Comparison of ENCODE assay signal across 1 cellular context in the genomic region with DNA sequence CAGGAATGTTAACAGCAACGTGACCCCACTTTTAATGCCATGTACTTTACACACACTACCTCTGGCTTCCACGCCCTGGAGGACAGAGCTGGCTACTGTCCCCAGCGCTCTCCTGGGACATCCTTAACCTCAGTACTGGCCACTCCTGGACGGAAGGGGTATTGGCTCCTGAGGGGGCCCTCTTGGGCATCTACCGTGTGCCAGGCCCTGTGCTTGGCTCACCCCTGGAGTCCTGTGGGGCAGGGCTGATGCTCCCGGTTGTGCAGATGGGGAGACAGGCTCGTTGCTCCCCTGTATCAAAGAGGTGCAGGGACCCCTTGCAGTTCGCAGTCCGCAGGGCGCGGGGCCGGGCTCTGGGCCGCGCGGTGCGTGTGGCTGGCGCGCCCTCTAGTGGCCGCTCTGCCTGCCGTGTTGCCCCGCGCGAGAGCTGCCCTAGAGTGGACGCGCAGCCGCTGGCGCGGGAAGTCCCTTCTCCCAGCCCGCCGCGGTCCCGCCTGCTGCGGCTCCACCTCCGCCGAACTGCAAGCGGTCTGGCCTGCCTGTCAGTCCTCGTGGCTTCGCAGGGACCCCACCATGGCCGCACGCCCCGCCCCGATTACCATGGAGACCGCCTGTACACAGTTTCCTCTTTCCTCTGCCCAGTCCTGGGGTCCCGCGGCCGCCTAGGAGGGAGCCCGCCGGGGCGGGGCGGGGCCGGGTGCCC.
TF ChIP-seq lines count a peak whose summit lies in the region.

A gene with protein sequence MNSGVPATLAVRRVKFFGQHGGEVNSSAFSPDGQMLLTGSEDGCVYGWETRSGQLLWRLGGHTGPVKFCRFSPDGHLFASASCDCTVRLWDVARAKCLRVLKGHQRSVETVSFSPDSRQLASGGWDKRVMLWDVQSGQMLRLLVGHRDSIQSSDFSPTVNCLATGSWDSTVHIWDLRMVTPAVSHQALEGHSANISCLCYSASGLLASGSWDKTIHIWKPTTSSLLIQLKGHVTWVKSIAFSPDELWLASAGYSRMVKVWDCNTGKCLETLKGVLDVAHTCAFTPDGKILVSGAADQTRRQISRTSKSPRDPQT (plus strand): TSS at position 632 of the 703 bp plus-strand sequence. CDS start 72 bp downstream, outside the sequence.

TF ChIP-seq in HepG2, 621 proteins besides CTCF, POLR2A, EP300 and RAD21 (continued from another document and continues in another):
- TF ChIP-seq, protein P1, sequence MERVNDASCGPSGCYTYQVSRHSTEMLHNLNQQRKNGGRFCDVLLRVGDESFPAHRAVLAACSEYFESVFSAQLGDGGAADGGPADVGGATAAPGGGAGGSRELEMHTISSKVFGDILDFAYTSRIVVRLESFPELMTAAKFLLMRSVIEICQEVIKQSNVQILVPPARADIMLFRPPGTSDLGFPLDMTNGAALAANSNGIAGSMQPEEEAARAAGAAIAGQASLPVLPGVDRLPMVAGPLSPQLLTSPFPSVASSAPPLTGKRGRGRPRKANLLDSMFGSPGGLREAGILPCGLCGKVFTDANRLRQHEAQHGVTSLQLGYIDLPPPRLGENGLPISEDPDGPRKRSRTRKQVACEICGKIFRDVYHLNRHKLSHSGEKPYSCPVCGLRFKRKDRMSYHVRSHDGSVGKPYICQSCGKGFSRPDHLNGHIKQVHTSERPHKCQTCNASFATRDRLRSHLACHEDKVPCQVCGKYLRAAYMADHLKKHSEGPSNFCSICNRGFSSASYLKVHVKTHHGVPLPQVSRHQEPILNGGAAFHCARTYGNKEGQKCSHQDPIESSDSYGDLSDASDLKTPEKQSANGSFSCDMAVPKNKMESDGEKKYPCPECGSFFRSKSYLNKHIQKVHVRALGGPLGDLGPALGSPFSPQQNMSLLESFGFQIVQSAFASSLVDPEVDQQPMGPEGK (CRISPR knock-in tag; IDR thresholded peaks at IDR 0.05) = peak; percentile 26; the same call in 1 of the 2 replicates
- TF ChIP-seq HNRNPL (IDR thresholded peaks at IDR 0.05; ENCODE audit: low read depth, low read length) (peak; percentile 82; the same call in 1 of the 2 replicates), MXI1 (IDR thresholded peaks at IDR 0.05; ENCODE audit: borderline replicate concordance, low read depth, low read length) (no peak), ASH2L (IDR thresholded peaks at IDR 0.05; ENCODE audit: insufficient read length, low read depth, low read length) (peak; percentile 63), ZNF567 (CRISPR knock-in tag; IDR thresholded peaks at IDR 0.05; ENCODE audit: borderline replicate concordance) (peak; percentile 92; the same call in 1 of the 2 replicates), ZNF558 (CRISPR knock-in tag; IDR thresholded peaks at IDR 0.05; ENCODE audit: borderline replicate concordance) (no peak), ZNF101 (CRISPR knock-in tag; IDR thresholded peaks at IDR 0.05; ENCODE audit: borderline replicate concordance, low read depth) (no peak), CCDC6 (CRISPR knock-in tag; IDR thresholded peaks at IDR 0.05) (peak; percentile 65; the same call in 1 of the 2 replicates), FOXK1 (CRISPR knock-in tag; IDR thresholded peaks at IDR 0.05; ENCODE audit: borderline replicate concordance, low read depth) (peak; percentile 37; the same call in 1 of the 2 replicates), ZNF547 (CRISPR knock-in tag; IDR thresholded peaks at IDR 0.05) (0 out of 2 replicates have a peak, but pooled peaks have one; percentile 32), ZMYM2 (CRISPR knock-in tag; IDR thresholded peaks at IDR 0.05) (peak; percentile 74; the same call in 1 of the 2 replicates), NRL (CRISPR knock-in tag; IDR thresholded peaks at IDR 0.05; ENCODE audit: borderline replicate concordance) (0 out of 2 replicates have a peak, but pooled peaks have one; percentile 58), RELA (CRISPR knock-in tag; IDR thresholded peaks at IDR 0.05) (0 out of 2 replicates have a peak, but pooled peaks have one; percentile 77), NR2F1 (CRISPR knock-in tag; IDR thresholded peaks at IDR 0.05) (peak in 1 of 2 experiments; percentile 24; a peak in 1 of 4 replicates), ZNF749 (CRISPR knock-in tag; IDR thresholded peaks at IDR 0.05; ENCODE audit: borderline replicate concordance) (no peak), PCBP1 (IDR thresholded peaks at IDR 0.05; ENCODE audit: borderline replicate concordance, low read depth, low read length) (0 out of 2 replicates have a peak, but pooled peaks have one; percentile 61), ATF1 (CRISPR knock-in tag; IDR thresholded peaks at IDR 0.05) (no peak), MEIS2 (CRISPR knock-in tag; IDR thresholded peaks at IDR 0.05) (peak; percentile 55; the same call in 1 of the 2 replicates), RORA (CRISPR knock-in tag; IDR thresholded peaks at IDR 0.05) (no peak), KDM2A (CRISPR knock-in tag; IDR thresholded peaks at IDR 0.05; ENCODE audit: borderline replicate concordance, low read depth) (peak; percentile 53), ZNF451 (CRISPR knock-in tag; IDR thresholded peaks at IDR 0.05) (no peak), CHD4 (IDR thresholded peaks at IDR 0.05; ENCODE audit: borderline replicate concordance, low read length) (0 out of 2 replicates have a peak, but pooled peaks have one; percentile 44), ZNF790 (CRISPR knock-in tag; IDR thresholded peaks at IDR 0.05; ENCODE audit: borderline replicate concordance) (0 out of 2 replicates have a peak, but pooled peaks have one; percentile 38), ZNF841 (CRISPR knock-in tag; IDR thresholded peaks at IDR 0.05; ENCODE audit: borderline replicate concordance) (no peak)
- TF ChIP-seq, protein P2, sequence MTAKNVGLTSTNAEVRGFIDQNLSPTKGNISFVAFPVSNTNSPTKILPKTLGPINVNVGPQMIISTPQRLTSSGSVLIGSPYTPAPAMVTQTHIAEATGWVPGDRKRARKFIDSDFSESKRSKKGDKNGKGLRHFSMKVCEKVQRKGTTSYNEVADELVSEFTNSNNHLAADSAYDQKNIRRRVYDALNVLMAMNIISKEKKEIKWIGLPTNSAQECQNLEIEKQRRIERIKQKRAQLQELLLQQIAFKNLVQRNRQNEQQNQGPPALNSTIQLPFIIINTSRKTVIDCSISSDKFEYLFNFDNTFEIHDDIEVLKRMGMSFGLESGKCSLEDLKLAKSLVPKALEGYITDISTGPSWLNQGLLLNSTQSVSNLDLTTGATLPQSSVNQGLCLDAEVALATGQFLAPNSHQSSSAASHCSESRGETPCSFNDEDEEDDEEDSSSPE (CRISPR knock-in tag; IDR thresholded peaks at IDR 0.05) = peak; percentile 40; the same call in 1 of the 2 replicates
- TF ChIP-seq, protein P3, sequence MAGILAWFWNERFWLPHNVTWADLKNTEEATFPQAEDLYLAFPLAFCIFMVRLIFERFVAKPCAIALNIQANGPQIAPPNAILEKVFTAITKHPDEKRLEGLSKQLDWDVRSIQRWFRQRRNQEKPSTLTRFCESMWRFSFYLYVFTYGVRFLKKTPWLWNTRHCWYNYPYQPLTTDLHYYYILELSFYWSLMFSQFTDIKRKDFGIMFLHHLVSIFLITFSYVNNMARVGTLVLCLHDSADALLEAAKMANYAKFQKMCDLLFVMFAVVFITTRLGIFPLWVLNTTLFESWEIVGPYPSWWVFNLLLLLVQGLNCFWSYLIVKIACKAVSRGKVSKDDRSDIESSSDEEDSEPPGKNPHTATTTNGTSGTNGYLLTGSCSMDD (CRISPR knock-in tag; IDR thresholded peaks at IDR 0.05) = no peak
- TF ChIP-seq, protein P4, sequence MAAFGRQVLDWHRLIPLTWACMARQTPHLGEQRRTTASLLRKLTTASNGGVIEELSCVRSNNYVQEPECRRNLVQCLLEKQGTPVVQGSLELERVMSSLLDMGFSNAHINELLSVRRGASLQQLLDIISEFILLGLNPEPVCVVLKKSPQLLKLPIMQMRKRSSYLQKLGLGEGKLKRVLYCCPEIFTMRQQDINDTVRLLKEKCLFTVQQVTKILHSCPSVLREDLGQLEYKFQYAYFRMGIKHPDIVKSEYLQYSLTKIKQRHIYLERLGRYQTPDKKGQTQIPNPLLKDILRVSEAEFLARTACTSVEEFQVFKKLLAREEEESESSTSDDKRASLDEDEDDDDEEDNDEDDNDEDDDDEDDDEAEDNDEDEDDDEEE (CRISPR knock-in tag; IDR thresholded peaks at IDR 0.05) = peak; percentile 89; the same call in 1 of the 2 replicates
- TF ChIP-seq, protein P5, sequence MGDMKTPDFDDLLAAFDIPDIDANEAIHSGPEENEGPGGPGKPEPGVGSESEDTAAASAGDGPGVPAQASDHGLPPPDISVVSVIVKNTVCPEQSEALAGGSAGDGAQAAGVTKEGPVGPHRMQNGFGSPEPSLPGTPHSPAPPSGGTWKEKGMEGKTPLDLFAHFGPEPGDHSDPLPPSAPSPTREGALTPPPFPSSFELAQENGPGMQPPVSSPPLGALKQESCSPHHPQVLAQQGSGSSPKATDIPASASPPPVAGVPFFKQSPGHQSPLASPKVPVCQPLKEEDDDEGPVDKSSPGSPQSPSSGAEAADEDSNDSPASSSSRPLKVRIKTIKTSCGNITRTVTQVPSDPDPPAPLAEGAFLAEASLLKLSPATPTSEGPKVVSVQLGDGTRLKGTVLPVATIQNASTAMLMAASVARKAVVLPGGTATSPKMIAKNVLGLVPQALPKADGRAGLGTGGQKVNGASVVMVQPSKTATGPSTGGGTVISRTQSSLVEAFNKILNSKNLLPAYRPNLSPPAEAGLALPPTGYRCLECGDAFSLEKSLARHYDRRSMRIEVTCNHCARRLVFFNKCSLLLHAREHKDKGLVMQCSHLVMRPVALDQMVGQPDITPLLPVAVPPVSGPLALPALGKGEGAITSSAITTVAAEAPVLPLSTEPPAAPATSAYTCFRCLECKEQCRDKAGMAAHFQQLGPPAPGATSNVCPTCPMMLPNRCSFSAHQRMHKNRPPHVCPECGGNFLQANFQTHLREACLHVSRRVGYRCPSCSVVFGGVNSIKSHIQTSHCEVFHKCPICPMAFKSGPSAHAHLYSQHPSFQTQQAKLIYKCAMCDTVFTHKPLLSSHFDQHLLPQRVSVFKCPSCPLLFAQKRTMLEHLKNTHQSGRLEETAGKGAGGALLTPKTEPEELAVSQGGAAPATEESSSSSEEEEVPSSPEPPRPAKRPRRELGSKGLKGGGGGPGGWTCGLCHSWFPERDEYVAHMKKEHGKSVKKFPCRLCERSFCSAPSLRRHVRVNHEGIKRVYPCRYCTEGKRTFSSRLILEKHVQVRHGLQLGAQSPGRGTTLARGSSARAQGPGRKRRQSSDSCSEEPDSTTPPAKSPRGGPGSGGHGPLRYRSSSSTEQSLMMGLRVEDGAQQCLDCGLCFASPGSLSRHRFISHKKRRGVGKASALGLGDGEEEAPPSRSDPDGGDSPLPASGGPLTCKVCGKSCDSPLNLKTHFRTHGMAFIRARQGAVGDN (CRISPR knock-in tag; IDR thresholded peaks at IDR 0.05) = peak; percentile 75
- TF ChIP-seq, protein P6, sequence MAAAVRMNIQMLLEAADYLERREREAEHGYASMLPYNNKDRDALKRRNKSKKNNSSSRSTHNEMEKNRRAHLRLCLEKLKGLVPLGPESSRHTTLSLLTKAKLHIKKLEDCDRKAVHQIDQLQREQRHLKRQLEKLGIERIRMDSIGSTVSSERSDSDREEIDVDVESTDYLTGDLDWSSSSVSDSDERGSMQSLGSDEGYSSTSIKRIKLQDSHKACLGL (CRISPR knock-in tag; IDR thresholded peaks at IDR 0.05) = peak; percentile 73
- TF ChIP-seq, protein P7, sequence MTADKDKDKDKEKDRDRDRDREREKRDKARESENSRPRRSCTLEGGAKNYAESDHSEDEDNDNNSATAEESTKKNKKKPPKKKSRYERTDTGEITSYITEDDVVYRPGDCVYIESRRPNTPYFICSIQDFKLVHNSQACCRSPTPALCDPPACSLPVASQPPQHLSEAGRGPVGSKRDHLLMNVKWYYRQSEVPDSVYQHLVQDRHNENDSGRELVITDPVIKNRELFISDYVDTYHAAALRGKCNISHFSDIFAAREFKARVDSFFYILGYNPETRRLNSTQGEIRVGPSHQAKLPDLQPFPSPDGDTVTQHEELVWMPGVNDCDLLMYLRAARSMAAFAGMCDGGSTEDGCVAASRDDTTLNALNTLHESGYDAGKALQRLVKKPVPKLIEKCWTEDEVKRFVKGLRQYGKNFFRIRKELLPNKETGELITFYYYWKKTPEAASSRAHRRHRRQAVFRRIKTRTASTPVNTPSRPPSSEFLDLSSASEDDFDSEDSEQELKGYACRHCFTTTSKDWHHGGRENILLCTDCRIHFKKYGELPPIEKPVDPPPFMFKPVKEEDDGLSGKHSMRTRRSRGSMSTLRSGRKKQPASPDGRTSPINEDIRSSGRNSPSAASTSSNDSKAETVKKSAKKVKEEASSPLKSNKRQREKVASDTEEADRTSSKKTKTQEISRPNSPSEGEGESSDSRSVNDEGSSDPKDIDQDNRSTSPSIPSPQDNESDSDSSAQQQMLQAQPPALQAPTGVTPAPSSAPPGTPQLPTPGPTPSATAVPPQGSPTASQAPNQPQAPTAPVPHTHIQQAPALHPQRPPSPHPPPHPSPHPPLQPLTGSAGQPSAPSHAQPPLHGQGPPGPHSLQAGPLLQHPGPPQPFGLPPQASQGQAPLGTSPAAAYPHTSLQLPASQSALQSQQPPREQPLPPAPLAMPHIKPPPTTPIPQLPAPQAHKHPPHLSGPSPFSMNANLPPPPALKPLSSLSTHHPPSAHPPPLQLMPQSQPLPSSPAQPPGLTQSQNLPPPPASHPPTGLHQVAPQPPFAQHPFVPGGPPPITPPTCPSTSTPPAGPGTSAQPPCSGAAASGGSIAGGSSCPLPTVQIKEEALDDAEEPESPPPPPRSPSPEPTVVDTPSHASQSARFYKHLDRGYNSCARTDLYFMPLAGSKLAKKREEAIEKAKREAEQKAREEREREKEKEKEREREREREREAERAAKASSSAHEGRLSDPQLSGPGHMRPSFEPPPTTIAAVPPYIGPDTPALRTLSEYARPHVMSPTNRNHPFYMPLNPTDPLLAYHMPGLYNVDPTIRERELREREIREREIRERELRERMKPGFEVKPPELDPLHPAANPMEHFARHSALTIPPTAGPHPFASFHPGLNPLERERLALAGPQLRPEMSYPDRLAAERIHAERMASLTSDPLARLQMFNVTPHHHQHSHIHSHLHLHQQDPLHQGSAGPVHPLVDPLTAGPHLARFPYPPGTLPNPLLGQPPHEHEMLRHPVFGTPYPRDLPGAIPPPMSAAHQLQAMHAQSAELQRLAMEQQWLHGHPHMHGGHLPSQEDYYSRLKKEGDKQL (CRISPR knock-in tag; IDR thresholded peaks at IDR 0.05; ENCODE audit: low read depth) = no peak
- TF ChIP-seq, protein P8, sequence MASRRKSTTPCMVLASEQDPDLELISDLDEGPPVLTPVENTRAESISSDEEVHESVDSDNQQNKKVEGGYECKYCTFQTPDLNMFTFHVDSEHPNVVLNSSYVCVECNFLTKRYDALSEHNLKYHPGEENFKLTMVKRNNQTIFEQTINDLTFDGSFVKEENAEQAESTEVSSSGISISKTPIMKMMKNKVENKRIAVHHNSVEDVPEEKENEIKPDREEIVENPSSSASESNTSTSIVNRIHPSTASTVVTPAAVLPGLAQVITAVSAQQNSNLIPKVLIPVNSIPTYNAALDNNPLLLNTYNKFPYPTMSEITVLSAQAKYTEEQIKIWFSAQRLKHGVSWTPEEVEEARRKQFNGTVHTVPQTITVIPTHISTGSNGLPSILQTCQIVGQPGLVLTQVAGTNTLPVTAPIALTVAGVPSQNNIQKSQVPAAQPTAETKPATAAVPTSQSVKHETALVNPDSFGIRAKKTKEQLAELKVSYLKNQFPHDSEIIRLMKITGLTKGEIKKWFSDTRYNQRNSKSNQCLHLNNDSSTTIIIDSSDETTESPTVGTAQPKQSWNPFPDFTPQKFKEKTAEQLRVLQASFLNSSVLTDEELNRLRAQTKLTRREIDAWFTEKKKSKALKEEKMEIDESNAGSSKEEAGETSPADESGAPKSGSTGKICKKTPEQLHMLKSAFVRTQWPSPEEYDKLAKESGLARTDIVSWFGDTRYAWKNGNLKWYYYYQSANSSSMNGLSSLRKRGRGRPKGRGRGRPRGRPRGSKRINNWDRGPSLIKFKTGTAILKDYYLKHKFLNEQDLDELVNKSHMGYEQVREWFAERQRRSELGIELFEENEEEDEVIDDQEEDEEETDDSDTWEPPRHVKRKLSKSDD (CRISPR knock-in tag; IDR thresholded peaks at IDR 0.05; ENCODE audit: low read depth) = peak; percentile 69; the same call in 1 of the 2 replicates
